7 cellular contexts compared by ENCODE assay signal in genomic region chr19:1067341-1068103, GRCh38. TPM values are rescaled to one million over a fixed set of nuclear protein-coding genes. Genes with fewer than 3 reads are reported as not detected.
A peak's percentile ranks its signal among the peaks of the same experiment; 100 is the strongest.
DNase-seq lines count a peak whose midpoint lies in the region; ATAC-seq and TF ChIP-seq lines count a peak whose summit lies in the region.

No MANE protein-coding gene starts in this region.

- TF ChIP-seq CTCF in adrenal gland (IDR thresholded peaks at IDR 0.05), result no peak
- no peak for TF ChIP-seq CTCF in mucosa of descending colon (IDR thresholded peaks at IDR 0.05)

- WGBS in adrenal gland, 4 donors, result 4 to 20% (median 9%) methylated on average over 7 to 40 of the region's 40 CpGs

- peaks cover 53% of the 10 kb centered on the region for H3K27me3 ChIP-seq in adrenal gland

- ATAC-seq in mucosa of descending colon (no peak), HG03139 (IDR thresholded peaks at IDR 0.05; ENCODE audit: unreplicated experiment) (no peak)

- H3K4me3 ChIP-seq in adrenal gland, result peak overlapping the region in 1 of 4 donors; percentile 54
- peak overlapping the region; percentile 40 for H3K4me3 ChIP-seq in mucosa of descending colon

- DNase-seq in adrenal gland, result peak in 1 of 7 donors; percentile 23
- DNase-seq in mucosa of descending colon, result peak in 1 of 3 donors; percentile 53
- no peak for DNase-seq in DMS79 (lab: John Stamatoyannopoulos, UW)
- DNase-seq in NCI-H2029 treated with DMSO at 0.1 percent for 48 hours (lab: John Stamatoyannopoulos, UW), result no peak

- peaks cover 0 to 28% of the 10 kb centered on the region in 2 donors for H3K4me1 ChIP-seq in adrenal gland (replicated peaks in 1 of 2)
- peaks cover 44% of the 10 kb centered on the region for H3K4me1 ChIP-seq in mucosa of descending colon (ENCODE audit: low read depth)

- H3K27ac ChIP-seq in KOPT-K1 (ENCODE audit: low read depth, low read length, poor library complexity, severe bottlenecking) (peak overlapping the region; percentile 98), adrenal gland (peak overlapping the region in 4 of 5 donors; percentile 24 to 75 (median 56))

- intact Hi-C loops in adrenal gland (cut with DNase I), result no loop called here
- intact Hi-C loops in mucosa of descending colon (cut with DNase I, micrococcal nuclease), result no loop called here

- H3K9me3 ChIP-seq in KOPT-K1 (ENCODE audit: insufficient read depth, low read length, poor library complexity, severe bottlenecking) (no peaks in the 10 kb centered on the region), adrenal gland (replicated peaks in 1 of 3) (no peaks in the 10 kb centered on the region), mucosa of descending colon (no peaks in the 10 kb centered on the region)

- peak; percentile 4 for TF ChIP-seq POLR2A in GM19193 (IDR thresholded peaks at IDR 0.05; ENCODE audit: extremely low read depth, insufficient read depth, insufficient read length)
- TF ChIP-seq POLR2A in adrenal gland (IDR thresholded peaks at IDR 0.05), result no peak

- H3K36me3 ChIP-seq in KOPT-K1 (ENCODE audit: insufficient read depth, low read length), result peaks cover 38% of the 10 kb centered on the region
- no peaks in the 10 kb centered on the region for H3K36me3 ChIP-seq in adrenal gland (replicated peaks in 1 of 2)
- no peaks in the 10 kb centered on the region for H3K36me3 ChIP-seq in mucosa of descending colon (ENCODE audit: low read depth)

RNA-seq across cellular contexts. Expression of gene ARHGAP45, which starts 0.6 kb away (rescaled TPM):
- total RNA-seq in adrenal gland (10 to 100 TPM; 18.8 to 74.3 (median 34.8) TPM), mucosa of descending colon (10 to 100 TPM; 33.9 to 64.3 (median 58.8) TPM)
- polyA plus RNA-seq in adrenal gland, result 10 to 100 TPM in 2 of 3 donors, 1 to 10 TPM in 1; 1.6 to 75.4 (median 30.2) TPM

RNA-seq across cellular contexts. Expression of gene ABCA7, which starts 27.6 kb away (rescaled TPM):
- total RNA-seq in adrenal gland (10 to 100 TPM in 7 of 8 donors, 1 to 10 TPM in 1; 8.8 to 23.2 (median 18.8) TPM), mucosa of descending colon (10 to 100 TPM; 23.5 to 25.6 (median 25.6) TPM)
- polyA plus RNA-seq in adrenal gland, result 100 to 1,000 TPM in 1 of 3 donors, 10 to 100 TPM in 1, 1 to 10 TPM in 1; 2.1 to 109 (median 28.7) TPM

RNA-seq across cellular contexts. Expression of gene POLR2E, which starts 27.7 kb away (rescaled TPM):
- total RNA-seq in adrenal gland (100 to 1,000 TPM in 7 of 8 donors, 10 to 100 TPM in 1; 94.0 to 231 (median 171) TPM), mucosa of descending colon (100 to 1,000 TPM; 108 to 138 (median 133) TPM)
- 100 to 1,000 TPM in 2 of 3 donors, 10 to 100 TPM in 1; 74.7 to 132 (median 109) TPM for polyA plus RNA-seq in adrenal gland

RNA-seq across cellular contexts. Expression of gene GPX4, which starts 36.3 kb away (rescaled TPM):
- total RNA-seq in adrenal gland (1,000 to 10,000 TPM in 1 of 8 donors, 100 to 1,000 TPM in 7; 385 to 1,424 (median 704) TPM), mucosa of descending colon (100 to 1,000 TPM; 126 to 187 (median 144) TPM)
- polyA plus RNA-seq in adrenal gland, result 1,000 to 10,000 TPM in 2 of 3 donors, 100 to 1,000 TPM in 1; 420 to 1,267 (median 1,035) TPM

RNA-seq across cellular contexts. Expression of gene CNN2, which starts 41.1 kb away (rescaled TPM):
- total RNA-seq in adrenal gland, result 10 to 100 TPM; 24.2 to 64.9 (median 42.7) TPM
- 10 to 100 TPM; 11.2 to 60.8 (median 52.5) TPM for polyA plus RNA-seq in adrenal gland
- total RNA-seq in mucosa of descending colon, result 10 to 100 TPM; 65.0 to 88.8 (median 84.7) TPM
